ENCODE assay signal across 7 cellular contexts in the genomic region with DNA sequence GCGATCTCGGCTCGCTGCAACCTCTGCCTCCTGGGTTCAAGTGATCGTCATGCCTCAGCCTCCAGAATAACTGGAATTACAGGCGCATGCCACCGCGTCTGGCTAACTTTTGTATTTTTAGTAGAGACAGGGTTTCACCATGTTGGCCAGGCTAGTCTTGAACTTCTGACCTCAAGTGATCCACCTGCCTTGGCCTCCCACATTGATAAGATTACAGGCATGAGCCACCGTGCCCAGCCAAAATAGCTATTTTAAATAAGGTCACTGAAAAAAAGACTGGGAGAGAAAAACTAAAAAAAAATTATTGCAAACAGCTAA. TPM values are rescaled to one million over a fixed set of nuclear protein-coding genes. Genes with fewer than 3 reads are reported as not detected.
A peak's percentile ranks its signal among the peaks of the same experiment; 100 is the strongest.
DNase-seq lines count a peak whose midpoint lies in the region; ATAC-seq, FAIRE-seq and TF ChIP-seq lines count a peak whose summit lies in the region.
"Not testable (repeated sequence)": the region's sequence is repeated elsewhere in the genome, so short reads cannot be mapped to it uniquely, and the experiment has no call there.

No MANE protein-coding gene starts in this region.

- not testable (repeated sequence) for H3K9ac ChIP-seq in Loucy (ENCODE audit: low read depth, low read length, poor library complexity, severe bottlenecking)
- peak overlapping the region; percentile 13; the same call in 1 of the 2 replicates for H3K9ac ChIP-seq in HepG2 (ENCODE audit: insufficient read depth, low read depth, low read length)
- peak overlapping the region in 1 of 3 donors; percentile 63 for H3K9ac ChIP-seq in skeletal muscle tissue (ENCODE audit: low read depth in 1 of 3, low read length in 3 of 3)

- 68% methylated on average over 8 of the region's 8 CpGs; no CpG with 5 or more reads in 1 of the 2 donors for WGBS in gastroesophageal sphincter (ENCODE audit: low coverage in 1 of 2), 2 donors
- WGBS in HepG2 (ENCODE audit: low lambda C conversion rate), result 64% methylated on average over 8 of the region's 8 CpGs

- H3K79me2 ChIP-seq in Loucy (ENCODE audit: insufficient read depth, low read length), result peaks cover 54% of the 10 kb centered on the region
- peaks cover 61% of the 10 kb centered on the region for H3K79me2 ChIP-seq in HepG2 (ENCODE audit: insufficient read depth, low read length)
- H3K79me2 ChIP-seq in osteoblast (ENCODE audit: insufficient read depth, low read length), result peaks cover 57% of the 10 kb centered on the region

- H3K4me1 ChIP-seq in Loucy (ENCODE audit: insufficient read depth, low read length, poor library complexity, severe bottlenecking) (peaks cover 45% of the 10 kb centered on the region), gastroesophageal sphincter (peaks cover 25 to 84% (median 37%) of the 10 kb centered on the region in 3 donors), HepG2 (ENCODE audit: insufficient read depth, low read length) (peaks cover 74% of the 10 kb centered on the region), osteoblast (ENCODE audit: insufficient read depth, low read length) (peaks cover 66% of the 10 kb centered on the region), skeletal muscle tissue (ENCODE audit: control insufficient read depth in 3 of 3, insufficient read depth in 3 of 3, low read length in 3 of 3) (peaks cover 49 to 52% (median 51%) of the 10 kb centered on the region in 3 donors), tibial artery (peaks cover 0 to 66% (median 27%) of the 10 kb centered on the region in 4 donors)

- in situ Hi-C loops in HepG2 (cut with HindIII; ENCODE audit: extremely low pct_ligation_motif_present, low pct_unique_long_range_greater_than_20kb), result not testable (repeated sequence)

- CTCF ChIA-PET in HepG2 (lab: Yijun Ruan, JAX; ENCODE audit: low intra/inter-chr PET ratio, low total read pairs), result not testable (repeated sequence)

- BruUV-seq in HepG2 (replicated peaks; lab: Mats Ljungman, UMichigan), result not testable (repeated sequence)

- not testable (repeated sequence) for FAIRE-seq in HepG2 (lab: Jason Lieb, UNC)

- not testable (repeated sequence) for H2AFZ ChIP-seq in Loucy (ENCODE audit: low read length); HepG2 (ENCODE audit: low read length); osteoblast (ENCODE audit: low read length)

- TF ChIP-seq CTCF in Loucy (conservative IDR thresholded peaks at IDR 0.05; ENCODE audit: low read length); gastroesophageal sphincter (IDR thresholded peaks at IDR 0.05); HepG2 (CRISPR knock-in tag; IDR thresholded peaks at IDR 0.05); osteoblast (IDR thresholded peaks at IDR 0.05; ENCODE audit: extremely low read depth, low read depth, low read length); tibial artery (IDR thresholded peaks at IDR 0.05): not testable (repeated sequence)

- H3K9me2 ChIP-seq in Loucy (replicated peaks; ENCODE audit: low read depth, low read length), result not testable (repeated sequence)

- not testable (repeated sequence) for H3K9me3 ChIP-seq in Loucy (ENCODE audit: insufficient read depth, low read depth, low read length); gastroesophageal sphincter; HepG2 (ENCODE audit: low read length); osteoblast (ENCODE audit: low read depth, low read length); skeletal muscle tissue (ENCODE audit: control insufficient read depth in 3 of 3, low read length in 3 of 3); tibial artery

- H3K27ac ChIP-seq in caudate nucleus (ENCODE audit: low read depth, low read length), result peak overlapping the region; percentile 91
- peak overlapping the region; percentile 91 to 97 (median 92) for H3K27ac ChIP-seq in gastroesophageal sphincter
- H3K27ac ChIP-seq in HepG2 (ENCODE audit: extremely low read length, insufficient read depth, low read length), result peak overlapping the region; percentile 84
- peak overlapping the region; percentile 29 for H3K27ac ChIP-seq in osteoblast (ENCODE audit: low read depth, low read length)
- peak overlapping the region; percentile 77 for H3K27ac ChIP-seq in skeletal muscle tissue (ENCODE audit: low read depth, low read length)
- H3K27ac ChIP-seq in tibial artery, result peak overlapping the region; percentile 82 to 87

- POLR2A ChIA-PET in HepG2 (lab: Yijun Ruan, JAX), result not testable (repeated sequence)

- intact Hi-C loops in HepG2 (cut with micrococcal nuclease; ENCODE audit: unreplicated experiment) (loop anchor here (5.0 to 10.0 kb wide), 2 partner anchors 43 to 300 kb away; partner anchors contain the start of gene TMEM167B), tibial artery (cut with DNase I; ENCODE audit: low total_unique reads) (loop anchor here (5.0 kb wide), 1 partner anchor 43 kb away; no protein-coding TSS in a partner anchor)

- not testable (repeated sequence) for DNase-seq in caudate nucleus (lab: John Stamatoyannopoulos, UW); HepG2 (ENCODE audit: low spot score); osteoblast (ENCODE audit: insufficient read length, low spot score, missing footprints); tibial artery

- H3K4me3 ChIP-seq in Loucy (ENCODE audit: low read length, poor library complexity, severe bottlenecking); osteoblast (ENCODE audit: insufficient read depth, low read length); skeletal muscle tissue (ENCODE audit: low read length in 3 of 3): not testable (repeated sequence)
- peak overlapping the region; percentile 33 to 76 for H3K4me3 ChIP-seq in gastroesophageal sphincter
- peak overlapping the region in 1 of 3 experiments; percentile 94; a peak in 2 of 6 replicates for H3K4me3 ChIP-seq in HepG2 (replicated peaks in 1 of 3; ENCODE audit: insufficient read depth in 1 of 3, low read depth in 2 of 3, low read length in 3 of 3)
- peak overlapping the region; percentile 66 to 69 for H3K4me3 ChIP-seq in tibial artery

- H4K20me1 ChIP-seq in Loucy (ENCODE audit: insufficient read depth, low read length, poor library complexity, severe bottlenecking), result peaks cover 13% of the 10 kb centered on the region
- not testable (repeated sequence) for H4K20me1 ChIP-seq in HepG2 (ENCODE audit: insufficient read depth, low read length); osteoblast (ENCODE audit: insufficient read depth, low read length)

- not testable (repeated sequence) for TF ChIP-seq RAD21 in HepG2 (CRISPR knock-in tag; IDR thresholded peaks at IDR 0.05)

- H3K36me3 ChIP-seq in Loucy (ENCODE audit: insufficient read depth, low read length); gastroesophageal sphincter; HepG2 (replicated peaks in 1 of 2; ENCODE audit: control insufficient read depth in 1 of 2, insufficient read depth in 2 of 2, low read length in 2 of 2); osteoblast (ENCODE audit: insufficient read depth, low read length); skeletal muscle tissue (ENCODE audit: control insufficient read depth in 3 of 3, insufficient read depth in 3 of 3, low read length in 3 of 3); tibial artery: not testable (repeated sequence)

- not testable (repeated sequence) for TF ChIP-seq EP300 in gastroesophageal sphincter (IDR thresholded peaks at IDR 0.05); HepG2 (IDR thresholded peaks at IDR 0.05; ENCODE audit: low read depth in 2 of 2, low read length in 2 of 2); HepG2 (CRISPR knock-in tag; IDR thresholded peaks at IDR 0.05; ENCODE audit: borderline replicate concordance)

- H3F3A ChIP-seq in Loucy (ENCODE audit: low read depth), result not testable (repeated sequence)

- ATAC-seq in gastroesophageal sphincter, HepG2: not testable (repeated sequence)

- H3K27me3 ChIP-seq in Loucy (ENCODE audit: insufficient read depth, low read length, poor library complexity, severe bottlenecking); gastroesophageal sphincter; HepG2 (ENCODE audit: control insufficient read depth in 1 of 2, insufficient read depth in 2 of 2, low read length in 2 of 2); osteoblast (ENCODE audit: insufficient read depth, low read length); skeletal muscle tissue (ENCODE audit: control insufficient read depth in 3 of 3, insufficient read depth in 3 of 3, low read length in 3 of 3); tibial artery: not testable (repeated sequence)

- peak overlapping the region; percentile 92 for H3K4me2 ChIP-seq in Loucy (ENCODE audit: low read depth, low read length, poor library complexity, severe bottlenecking)
- peak overlapping the region; percentile 81; the same call in 1 of the 2 replicates for H3K4me2 ChIP-seq in HepG2 (ENCODE audit: low read depth, low read length)
- not testable (repeated sequence) for H3K4me2 ChIP-seq in osteoblast (ENCODE audit: insufficient read depth, low read length)

- not testable (repeated sequence) for TF ChIP-seq POLR2A in gastroesophageal sphincter (IDR thresholded peaks at IDR 0.05); HepG2 (IDR thresholded peaks at IDR 0.05; ENCODE audit: insufficient read depth in 1 of 2, low read depth in 2 of 2, low read length in 2 of 2)

RNA-seq across cellular contexts. Expression of gene SORT1, which starts 2.5 kb away (rescaled TPM):
- total RNA-seq in gastroesophageal sphincter (100 to 1,000 TPM in 2 of 4 donors, 10 to 100 TPM in 2; 66.6 to 142 (median 105) TPM), HepG2 (2016; rRNA removed; fragmentation: Illumina TruSeq; extraction: Trizol) (32.4 and 35.3 TPM in 2 replicates), osteoblast (45.1 and 48.5 TPM in 2 replicates), skeletal muscle tissue (22.4 TPM)
- 4.0 and 6.4 TPM in 2 replicates for total RNA-seq in HepG2 (2016; cell fraction: cytosol; rRNA removed; fragmentation: Illumina TruSeq; extraction: Trizol; ENCODE audit: low read depth)
- 31.2 and 35.2 TPM in 2 replicates for total RNA-seq in HepG2 (2016; cell fraction: insoluble cytoplasmic fraction; rRNA removed; fragmentation: Illumina TruSeq; extraction: Trizol)
- total RNA-seq in HepG2 (2016; cell fraction: membrane; rRNA removed; fragmentation: Illumina TruSeq; extraction: Trizol), result 17.0 and 17.8 TPM in 2 replicates
- 54.6 and 67.3 TPM in 2 replicates for total RNA-seq in HepG2 (2016; cell fraction: nucleus; rRNA removed; fragmentation: Illumina TruSeq; extraction: Trizol)
- polyA plus RNA-seq in HepG2 (2011; rRNA removed), result 79.7 and 93.0 TPM in 2 replicates
- 58.6 and 75.5 TPM in 2 replicates for polyA plus RNA-seq in HepG2 (2011; cell fraction: cytosol; rRNA removed)
- polyA plus RNA-seq in HepG2 (2011; cell fraction: nucleus; rRNA removed), result 47.3 and 51.2 TPM in 2 replicates
- 53.6 and 75.8 TPM in 2 replicates for polyA plus RNA-seq in HepG2 (2012)
- polyA plus RNA-seq in HepG2 (2016; cell fraction: cytosol; fragmentation: Illumina TruSeq; extraction: Trizol; ENCODE audit: low read depth), result 4.5 and 5.4 TPM in 2 replicates
- 22.3 and 23.2 TPM in 2 replicates for polyA plus RNA-seq in HepG2 (2016; cell fraction: insoluble cytoplasmic fraction; fragmentation: Illumina TruSeq; extraction: Trizol; ENCODE audit: low read depth)
- polyA plus RNA-seq in HepG2 (2016; cell fraction: membrane; fragmentation: Illumina TruSeq; extraction: Trizol; ENCODE audit: low read depth), result 7.2 and 8.4 TPM in 2 replicates
- 51.7 and 52.8 TPM in 2 replicates for polyA plus RNA-seq in HepG2 (2016; cell fraction: nucleus; fragmentation: Illumina TruSeq; extraction: Trizol; ENCODE audit: insufficient read depth, low read depth)
- polyA minus RNA-seq in HepG2 (2011; rRNA and poly(A)+ RNA removed; ENCODE audit: low replicate concordance), result 110 and 520 TPM in 2 replicates
- 104 and 121 TPM in 2 replicates for polyA minus RNA-seq in HepG2 (2011; cell fraction: cytosol; rRNA and poly(A)+ RNA removed)
- 157 and 174 TPM in 2 replicates for polyA minus RNA-seq in HepG2 (2011; cell fraction: nucleus; rRNA and poly(A)+ RNA removed)

RNA-seq across cellular contexts. Expression of gene PSMA5, which starts 31.0 kb away (rescaled TPM):
- total RNA-seq in gastroesophageal sphincter, result 10 to 100 TPM; 28.2 to 61.5 (median 30.4) TPM
- 169 and 261 TPM in 2 replicates for total RNA-seq in HepG2 (2016; rRNA removed; fragmentation: Illumina TruSeq; extraction: Trizol)
- 27.2 TPM in 2 replicates for total RNA-seq in HepG2 (2016; cell fraction: cytosol; rRNA removed; fragmentation: Illumina TruSeq; extraction: Trizol; ENCODE audit: low read depth)
- total RNA-seq in HepG2 (2016; cell fraction: insoluble cytoplasmic fraction; rRNA removed; fragmentation: Illumina TruSeq; extraction: Trizol), result 163 and 273 TPM in 2 replicates
- 67.3 and 70.0 TPM in 2 replicates for total RNA-seq in HepG2 (2016; cell fraction: membrane; rRNA removed; fragmentation: Illumina TruSeq; extraction: Trizol)
- 61.3 and 63.7 TPM in 2 replicates for total RNA-seq in HepG2 (2016; cell fraction: nucleus; rRNA removed; fragmentation: Illumina TruSeq; extraction: Trizol)
- 116 and 140 TPM in 2 replicates for polyA plus RNA-seq in HepG2 (2011; rRNA removed)
- 101 and 134 TPM in 2 replicates for polyA plus RNA-seq in HepG2 (2011; cell fraction: cytosol; rRNA removed)
- 32.2 and 45.1 TPM in 2 replicates for polyA plus RNA-seq in HepG2 (2011; cell fraction: nucleus; rRNA removed)
- 119 TPM in 2 replicates for polyA plus RNA-seq in HepG2 (2012)
- polyA plus RNA-seq in HepG2 (2016; cell fraction: cytosol; fragmentation: Illumina TruSeq; extraction: Trizol; ENCODE audit: low read depth), result 38.3 and 40.3 TPM in 2 replicates
- polyA plus RNA-seq in HepG2 (2016; cell fraction: insoluble cytoplasmic fraction; fragmentation: Illumina TruSeq; extraction: Trizol; ENCODE audit: low read depth), result 219 and 228 TPM in 2 replicates
- 48.3 and 52.7 TPM in 2 replicates for polyA plus RNA-seq in HepG2 (2016; cell fraction: membrane; fragmentation: Illumina TruSeq; extraction: Trizol; ENCODE audit: low read depth)
- polyA plus RNA-seq in HepG2 (2016; cell fraction: nucleus; fragmentation: Illumina TruSeq; extraction: Trizol; ENCODE audit: insufficient read depth, low read depth), result 72.2 and 82.4 TPM in 2 replicates
- 42.3 and 110 TPM in 2 replicates for polyA minus RNA-seq in HepG2 (2011; rRNA and poly(A)+ RNA removed; ENCODE audit: low replicate concordance)
- polyA minus RNA-seq in HepG2 (2011; cell fraction: cytosol; rRNA and poly(A)+ RNA removed), result 54.0 and 56.2 TPM in 2 replicates
- 52.7 and 59.6 TPM in 2 replicates for polyA minus RNA-seq in HepG2 (2011; cell fraction: nucleus; rRNA and poly(A)+ RNA removed)
- total RNA-seq in osteoblast, result 41.5 and 45.6 TPM in 2 replicates
- 28.2 TPM for total RNA-seq in skeletal muscle tissue

Comparison
In these comparisons a context has a peak if more than half of its experiments do, and no peak if none do; other contexts are left out.
1. H3K27ac ChIP-seq: peak in every context shown above with its lines; median percentile 92 in gastroesophageal sphincter; 91 in caudate nucleus; 84 in tibial artery; 84 in HepG2; 77 in skeletal muscle tissue; 29 in osteoblast.